Comparison of ENCODE assay signal across 1 cellular context in genomic region chr2:63054812-63055509, GRCh38.
TF ChIP-seq lines count a peak whose summit lies in the region.

No MANE protein-coding gene starts in this region.

TF ChIP-seq in GM23338, 12 proteins besides CTCF, POLR2A, EP300 and RAD21 (continued from another document):
- TF ChIP-seq STAT1 (IDR thresholded peaks at IDR 0.05; ENCODE audit: unreplicated experiment) = no peak
- no peak for TF ChIP-seq ZNF114 (CRISPR knock-in tag; IDR thresholded peaks at IDR 0.05)
- no peak for TF ChIP-seq POLR2AphosphoS5 (IDR thresholded peaks at IDR 0.05; ENCODE audit: low read depth)
- no peak for TF ChIP-seq NANOG (IDR thresholded peaks at IDR 0.05; ENCODE audit: borderline replicate concordance)
- no peak for TF ChIP-seq ZNF331 (CRISPR knock-in tag; IDR thresholded peaks at IDR 0.05; ENCODE audit: low read depth)
- TF ChIP-seq EZH2 (IDR thresholded peaks at IDR 0.05; ENCODE audit: low read depth, unreplicated experiment) = no peak
- no peak for TF ChIP-seq REST (IDR thresholded peaks at IDR 0.05; ENCODE audit: unreplicated experiment)
